Comparison of ENCODE assay signal across 8 cellular contexts in genomic region chr5:69217732-69218568, GRCh38. TPM values are rescaled to one million over a fixed set of nuclear protein-coding genes. Genes with fewer than 3 reads are reported as not detected.
DNase-seq lines count a peak whose midpoint lies in the region; ATAC-seq and TF ChIP-seq lines count a peak whose summit lies in the region.

No MANE protein-coding gene starts in this region.

- H3K4me2 ChIP-seq in SU-DHL-6 (ENCODE audit: low read depth, low read length, poor library complexity, severe bottlenecking) = peak overlapping the region; percentile 96

- H3F3A ChIP-seq in SU-DHL-6 (ENCODE audit: insufficient read depth) = peaks cover 9% of the 10 kb centered on the region

- H3K9me3 ChIP-seq in SU-DHL-6 (ENCODE audit: insufficient read depth, low read length) (no peaks in the 10 kb centered on the region), adipocyte (ENCODE audit: control insufficient read depth, low read length) (no peaks in the 10 kb centered on the region), heart right ventricle (no peaks in the 10 kb centered on the region), upper lobe of right lung (no peaks in the 10 kb centered on the region)

- H2AFZ ChIP-seq in SU-DHL-6 (ENCODE audit: low read depth, low read length, severe bottlenecking) = peak overlapping the region; percentile 82

- peak overlapping the region; percentile 81 for H3K4me3 ChIP-seq in SU-DHL-6 (ENCODE audit: insufficient read depth, low read length, poor library complexity, severe bottlenecking)
- peak overlapping the region; percentile 98 for H3K4me3 ChIP-seq in adipocyte (ENCODE audit: low read length)
- H3K4me3 ChIP-seq in heart right ventricle = peak overlapping the region; percentile 75 to 100 (median 87)
- H3K4me3 ChIP-seq in upper lobe of right lung = peak overlapping the region; percentile 92

- 0 to 1% methylated on average over 61 to 65 of the region's 65 CpGs for WGBS in heart right ventricle, 2 donors

- peak overlapping the region; percentile 79 for H3K9ac ChIP-seq in SU-DHL-6 (ENCODE audit: low read length)
- H3K9ac ChIP-seq in adipocyte (ENCODE audit: low read length) = peak overlapping the region; percentile 94

- no peaks in the 10 kb centered on the region for H4K20me1 ChIP-seq in SU-DHL-6 (ENCODE audit: low read depth, low read length)

- DNase-seq in NCI-H1105 treated with DMSO at 0.1 percent for 48 hours (lab: John Stamatoyannopoulos, UW) (peak; percentile 83), adipocyte (ENCODE audit: low read depth) (peak; percentile 98), heart right ventricle (peak; percentile 97 to 99), posterior vena cava (ENCODE audit: low spot score) (peak; percentile 99), upper lobe of right lung (peak; percentile 99)

- H3K79me2 ChIP-seq in SU-DHL-6 (ENCODE audit: insufficient read depth, low read length) = peaks cover 31% of the 10 kb centered on the region

- H3K36me3 ChIP-seq in SU-DHL-6 (ENCODE audit: low read length) (no peaks in the 10 kb centered on the region), adipocyte (ENCODE audit: control insufficient read depth, insufficient read depth, low read length, severe bottlenecking) (no peaks in the 10 kb centered on the region), heart right ventricle (no peaks in the 10 kb centered on the region), upper lobe of right lung (no peaks in the 10 kb centered on the region)

- TF ChIP-seq CTCF in GM12874 (IDR thresholded peaks at IDR 0.05; ENCODE audit: insufficient read depth, low read depth, low read length) (0 out of 2 replicates have a peak, but pooled peaks have one; percentile 1), SU-DHL-6 (IDR thresholded peaks at IDR 0.05; ENCODE audit: insufficient read depth, low read length, poor library complexity, severe bottlenecking) (no peak), heart right ventricle (IDR thresholded peaks at IDR 0.05) (peak in 7 of 9 donors; percentile 24 to 47 (median 40)), upper lobe of right lung (IDR thresholded peaks at IDR 0.05) (peak; percentile 33)

- intact Hi-C loops in heart right ventricle (cut with DNase I) (loop anchor here in 4 of 10 donors (1.0 to 10.0 kb wide), 4 partner anchors 16 to 123 kb away; partner anchors contain the start of genes CDK7 (in 2 of the 4), SLC30A5 (in 2 of the 4) and CCDC125 (in 1 of the 4)), posterior vena cava (cut with DNase I) (no loop called here), upper lobe of right lung (cut with DNase I) (no loop called here)

- H3K4me1 ChIP-seq in adipocyte (ENCODE audit: control insufficient read depth, insufficient read depth, low read length) (peaks cover 24% of the 10 kb centered on the region), heart right ventricle (peaks cover 3 to 37% (median 16%) of the 10 kb centered on the region in 9 donors), upper lobe of right lung (peaks cover 9% of the 10 kb centered on the region)

- H3K27ac ChIP-seq in SU-DHL-6 (ENCODE audit: low read depth, low read length) (peak overlapping the region; percentile 78), heart right ventricle (peak overlapping the region; percentile 95 to 99 (median 98)), upper lobe of right lung (peak overlapping the region; percentile 96)

- ATAC-seq in HG02678 (IDR thresholded peaks at IDR 0.05; ENCODE audit: unreplicated experiment) (peak; percentile 95), heart right ventricle (peak; percentile 98 to 99 (median 99)), upper lobe of right lung (peak; percentile 96)

- H3K9me2 ChIP-seq in SU-DHL-6 (replicated peaks; ENCODE audit: insufficient read depth, low read length) = no peaks in the 10 kb centered on the region

- H3K27me3 ChIP-seq in SU-DHL-6 (ENCODE audit: low read length) = no peaks in the 10 kb centered on the region
- no peaks in the 10 kb centered on the region for H3K27me3 ChIP-seq in adipocyte (replicated peaks; ENCODE audit: control insufficient read depth, insufficient read depth, low read length)
- no peaks in the 10 kb centered on the region for H3K27me3 ChIP-seq in heart right ventricle
- H3K27me3 ChIP-seq in upper lobe of right lung = no peaks in the 10 kb centered on the region

RNA-seq across cellular contexts. Expression of gene CDK7, which starts 16.7 kb away (rescaled TPM):
- total RNA-seq in heart right ventricle = 10 to 100 TPM; 10.5 to 17.9 (median 13.7) TPM
- 10 to 100 TPM; 15.1 to 16.6 TPM for polyA plus RNA-seq in heart right ventricle
- total RNA-seq in posterior vena cava = 10 to 100 TPM; 14.6 to 19.5 TPM
- 21.9 TPM for total RNA-seq in upper lobe of right lung

RNA-seq across cellular contexts. Expression of gene CENPH, which starts 28.6 kb away (rescaled TPM):
- 1 to 10 TPM; 2.4 to 5.1 (median 3.4) TPM for total RNA-seq in heart right ventricle
- polyA plus RNA-seq in heart right ventricle = 1 to 10 TPM; 1.9 to 2.7 TPM
- total RNA-seq in posterior vena cava = 1 to 10 TPM; 1.9 to 3.0 TPM
- total RNA-seq in upper lobe of right lung = 1.6 TPM

RNA-seq across cellular contexts. Expression of gene CCNB1, which starts 51.0 kb away (rescaled TPM):
- 10 to 100 TPM in 1 of 10 donors, 1 to 10 TPM in 9; 2.2 to 17.6 (median 3.7) TPM for total RNA-seq in heart right ventricle
- 1 to 10 TPM; 1.7 to 2.7 TPM for polyA plus RNA-seq in heart right ventricle
- 1 to 10 TPM; 2.4 to 2.7 TPM for total RNA-seq in posterior vena cava
- 3.6 TPM for total RNA-seq in upper lobe of right lung

Comparison
In these comparisons a context has a peak if more than half of its experiments do, and no peak if none do; other contexts are left out.
1. Peak in every context shown above with its lines: DNase-seq, ATAC-seq, H3K4me3 ChIP-seq and H3K27ac ChIP-seq.